Comparison of ENCODE assay signal across 8 cellular contexts in genomic region chr14:102085944-102086343, GRCh38. TPM values are rescaled to one million over a fixed set of nuclear protein-coding genes. Genes with fewer than 3 reads are reported as not detected.
A peak's percentile ranks its signal among the peaks of the same experiment; 100 is the strongest.
DNase-seq lines count a peak whose midpoint lies in the region; ATAC-seq and TF ChIP-seq lines count a peak whose summit lies in the region.
"Not testable (repeated sequence)": the region's sequence is repeated elsewhere in the genome, so short reads cannot be mapped to it uniquely, and the experiment has no call there.

No MANE protein-coding gene starts in this region.

- H3K4me3 Mint-ChIP-seq in CD8-positive, alpha-beta T cell = peak overlapping the region; percentile 97
- H3K4me3 Mint-ChIP-seq in activated CD4-positive, alpha-beta T cell treated with anti-CD3 and anti-CD28 coated beads, Interleukin-2, amount 10 ng/mL, durations not matched to agents 24 days and 14 days = peak overlapping the region; percentile 86
- H3K4me3 Mint-ChIP-seq in brain = peak overlapping the region; percentile 97 to 99 (median 98)
- H3K4me3 Mint-ChIP-seq in osteocyte (ENCODE audit: unreplicated experiment) = peak overlapping the region; percentile 93

- H3K36me3 Mint-ChIP-seq in CD8-positive, alpha-beta T cell = peaks cover 54% of the 10 kb centered on the region
- H3K36me3 Mint-ChIP-seq in activated CD4-positive, alpha-beta T cell treated with anti-CD3 and anti-CD28 coated beads, Interleukin-2, amount 10 ng/mL, durations not matched to agents 24 days and 14 days (ENCODE audit: low read depth) = peaks cover 61% of the 10 kb centered on the region
- H3K36me3 Mint-ChIP-seq in brain (peaks cover 54% of the 10 kb centered on the region), osteocyte (ENCODE audit: unreplicated experiment) (peaks cover 49% of the 10 kb centered on the region)

- POLR2A ChIA-PET in CD8-positive, alpha-beta T cell (lab: Charles Lee) = interaction anchor here (1.6 kb wide), 1 partner anchor 11 kb away, joined by 3 read pairs; no protein-coding TSS in a partner anchor

- H3K79me2 ChIP-seq in Karpas-422 (ENCODE audit: low read length) (peaks cover 31% of the 10 kb centered on the region), fibroblast of lung (ENCODE audit: control insufficient read depth, insufficient read depth, low read length) (peaks cover 41% of the 10 kb centered on the region)

- DNase-seq in CD8-positive, alpha-beta T cell; Karpas-422; activated CD4-positive, alpha-beta T cell treated with anti-CD3 and anti-CD28 coated beads, Interleukin-2, amount 10 ng/mL, durations not matched to agents 24 days and 14 days; fibroblast of lung (ENCODE audit: low read depth in 2 of 2); right lobe of liver; osteocyte (ENCODE audit: extremely low spot score, unreplicated experiment); testis: not testable (repeated sequence)

- TF ChIP-seq CTCF in CD8-positive, alpha-beta T cell (IDR thresholded peaks at IDR 0.05); brain (conservative IDR thresholded peaks at IDR 0.05); fibroblast of lung (conservative IDR thresholded peaks at IDR 0.05 in 1 of 2, IDR thresholded peaks at IDR 0.05 in 1 of 2; ENCODE audit: low read depth in 1 of 2, low read length in 2 of 2); right lobe of liver (IDR thresholded peaks at IDR 0.05); osteocyte (IDR thresholded peaks at IDR 0.05); testis (IDR thresholded peaks at IDR 0.05): not testable (repeated sequence)

- not testable (repeated sequence) for ATAC-seq in CD8-positive, alpha-beta T cell; right lobe of liver

- H3K4me1 ChIP-seq in CD8-positive, alpha-beta T cell (ENCODE audit: insufficient read depth, low read length) = peaks cover 56% of the 10 kb centered on the region
- peaks cover 43% of the 10 kb centered on the region for H3K4me1 ChIP-seq in Karpas-422 (ENCODE audit: low read length)
- not testable (repeated sequence) for H3K4me1 ChIP-seq in fibroblast of lung (ENCODE audit: control insufficient read depth, extremely low read depth, insufficient read depth, low read length)
- peaks cover 0 to 51% (median 12%) of the 10 kb centered on the region in 4 donors for H3K4me1 ChIP-seq in right lobe of liver
- H3K4me1 ChIP-seq in testis = peaks cover 27% of the 10 kb centered on the region

- H4K20me1 ChIP-seq in Karpas-422 (ENCODE audit: insufficient read depth, low read depth, low read length) = peaks cover 40% of the 10 kb centered on the region
- not testable (repeated sequence) for H4K20me1 ChIP-seq in fibroblast of lung (ENCODE audit: control insufficient read depth, extremely low read depth, insufficient read depth, low read length)

- not testable (repeated sequence) for TF ChIP-seq POLR2A in right lobe of liver (IDR thresholded peaks at IDR 0.05); testis (IDR thresholded peaks at IDR 0.05)

- H3K4me2 ChIP-seq in Karpas-422 (ENCODE audit: low read depth, low read length, poor library complexity, severe bottlenecking) (peak overlapping the region; percentile 96), fibroblast of lung (ENCODE audit: extremely low read depth, insufficient read depth, low read length) (peak overlapping the region; percentile 68)

- H3K27ac ChIP-seq in CD8-positive, alpha-beta T cell (ENCODE audit: low read depth, low read length) = peak overlapping the region; percentile 96
- peak overlapping the region; percentile 85 for H3K27ac ChIP-seq in Karpas-422 (ENCODE audit: low read length)
- H3K27ac ChIP-seq in fibroblast of lung (ENCODE audit: insufficient read depth, low read length) = peak overlapping the region; percentile 83
- H3K27ac ChIP-seq in right lobe of liver = peak overlapping the region; percentile 100
- peak overlapping the region; percentile 100 for H3K27ac ChIP-seq in testis

- WGBS in right lobe of liver (ENCODE audit: insufficient coverage, low coverage, low lambda C conversion rate, missing lambda C conversion rate) = 2% methylated on average over 8 of the region's 8 CpGs
- WGBS in testis, 2 donors = 12 to 13% methylated on average over 8 of the region's 8 CpGs

- not testable (repeated sequence) for H3K9me3 ChIP-seq in CD8-positive, alpha-beta T cell (ENCODE audit: low read length); Karpas-422 (ENCODE audit: low read length); fibroblast of lung (ENCODE audit: control insufficient read depth, insufficient read depth, low read depth, low read length); right lobe of liver; testis

- H3K4me1 Mint-ChIP-seq in CD8-positive, alpha-beta T cell (ENCODE audit: low read depth) = peaks cover 70% of the 10 kb centered on the region
- peaks cover 67% of the 10 kb centered on the region for H3K4me1 Mint-ChIP-seq in activated CD4-positive, alpha-beta T cell treated with anti-CD3 and anti-CD28 coated beads, Interleukin-2, amount 10 ng/mL, durations not matched to agents 24 days and 14 days
- H3K4me1 Mint-ChIP-seq in brain (peaks cover 70% of the 10 kb centered on the region), osteocyte (ENCODE audit: unreplicated experiment) (peaks cover 48% of the 10 kb centered on the region)

- H3K9me3 Mint-ChIP-seq in CD8-positive, alpha-beta T cell; activated CD4-positive, alpha-beta T cell treated with anti-CD3 and anti-CD28 coated beads, Interleukin-2, amount 10 ng/mL, durations not matched to agents 24 days and 14 days; brain; osteocyte (ENCODE audit: unreplicated experiment): not testable (repeated sequence)

- H3K9me2 ChIP-seq in Karpas-422 (replicated peaks; ENCODE audit: insufficient read depth, low read length) = not testable (repeated sequence)

- H2AFZ ChIP-seq in Karpas-422 (ENCODE audit: low read length); fibroblast of lung (ENCODE audit: low read length): not testable (repeated sequence)

- CTCF ChIA-PET in CD8-positive, alpha-beta T cell (lab: Charles Lee) = interaction anchor here (4.3 kb wide), 1 partner anchor 10 kb away, joined by 24 read pairs; no protein-coding TSS in a partner anchor

- H3K4me3 ChIP-seq in CD8-positive, alpha-beta T cell (ENCODE audit: low read depth, low read length) = peak overlapping the region; percentile 75
- peak overlapping the region; percentile 83 for H3K4me3 ChIP-seq in Karpas-422 (ENCODE audit: low read length)
- peak overlapping the region; percentile 70 to 80 (median 75) for H3K4me3 ChIP-seq in fibroblast of lung (replicated peaks in 1 of 4; ENCODE audit: control extremely low read depth in 1 of 4, insufficient read depth in 1 of 4, low read depth in 3 of 4, low read length in 4 of 4)
- H3K4me3 ChIP-seq in right lobe of liver = peak overlapping the region; percentile 69 to 77 (median 71)
- peak overlapping the region; percentile 86 to 99 for H3K4me3 ChIP-seq in testis

- H3K9ac ChIP-seq in Karpas-422 (ENCODE audit: low read length) (peak overlapping the region; percentile 98), fibroblast of lung (ENCODE audit: insufficient read depth, low read length) (peak overlapping the region; percentile 87)

- H3K36me3 ChIP-seq in CD8-positive, alpha-beta T cell (ENCODE audit: insufficient read depth, low read length) = peaks cover 42% of the 10 kb centered on the region
- H3K36me3 ChIP-seq in Karpas-422 (ENCODE audit: insufficient read depth, low read length) (peaks cover 54% of the 10 kb centered on the region), fibroblast of lung (ENCODE audit: control insufficient read depth, insufficient read depth, low read length) (peaks cover 25% of the 10 kb centered on the region), right lobe of liver (peaks cover 29 to 50% (median 37%) of the 10 kb centered on the region in 4 donors)
- H3K36me3 ChIP-seq in testis (ENCODE audit: low read depth, missing control alignments) = not testable (repeated sequence)

- not testable (repeated sequence) for H3K27me3 Mint-ChIP-seq in CD8-positive, alpha-beta T cell (ENCODE audit: low read depth); activated CD4-positive, alpha-beta T cell treated with anti-CD3 and anti-CD28 coated beads, Interleukin-2, amount 10 ng/mL, durations not matched to agents 24 days and 14 days; osteocyte (ENCODE audit: unreplicated experiment)
- H3K27me3 Mint-ChIP-seq in brain = peaks cover 15% of the 10 kb centered on the region

- not testable (repeated sequence) for H3K27me3 ChIP-seq in CD8-positive, alpha-beta T cell (ENCODE audit: insufficient read depth, low read length); Karpas-422 (ENCODE audit: low read length); fibroblast of lung (ENCODE audit: control insufficient read depth, insufficient read depth, low read length); right lobe of liver; testis

- intact Hi-C loops in CD8-positive, alpha-beta T cell (cut with DNase I, micrococcal nuclease) = loop anchor here (2.0 to 10.0 kb wide), 10 partner anchors 53 to 1841 kb away; partner anchors contain the start of genes TRAF3 (in 2 of the 2), DYNC1H1 (in 1 of the 2), EIF5 (in 1 of the 2) and WDR20 (in 1 of the 2)
- intact Hi-C loops in activated CD4-positive, alpha-beta T cell treated with anti-CD3 and anti-CD28 coated beads, Interleukin-2, amount 10 ng/mL, durations not matched to agents 24 days and 14 days (cut with micrococcal nuclease) = loop anchor here (2.0 to 10.0 kb wide), 8 partner anchors 65 to 1711 kb away; partner anchors contain the start of genes DYNC1H1, PPP2R5C and WDR25
- intact Hi-C loops in right lobe of liver (cut with DNase I); testis (cut with DNase I; ENCODE audit: low total_unique reads): not testable (repeated sequence)

- H3K27ac Mint-ChIP-seq in CD8-positive, alpha-beta T cell = peak overlapping the region; percentile 99
- peak overlapping the region; percentile 93 for H3K27ac Mint-ChIP-seq in activated CD4-positive, alpha-beta T cell treated with anti-CD3 and anti-CD28 coated beads, Interleukin-2, amount 10 ng/mL, durations not matched to agents 24 days and 14 days
- peak overlapping the region; percentile 52 to 99 (median 96) for H3K27ac Mint-ChIP-seq in brain
- H3K27ac Mint-ChIP-seq in osteocyte (ENCODE audit: unreplicated experiment) = peak overlapping the region; percentile 94

RNA-seq across cellular contexts. Expression of gene HSP90AA1, which starts 0.9 kb away (rescaled TPM):
- total RNA-seq in CD8-positive, alpha-beta T cell = 100 to 1,000 TPM; 532 to 539 TPM
- 354 and 505 TPM in 2 replicates for total RNA-seq in Karpas-422 (2014; rRNA removed; shearing (Covaris generic); ENCODE audit: low replicate concordance)
- total RNA-seq in activated CD4-positive, alpha-beta T cell treated with anti-CD3 and anti-CD28 coated beads, Interleukin-2, amount 10 ng/mL, durations not matched to agents 24 days and 14 days = 1,216 and 1,268 TPM in 2 replicates
- polyA plus RNA-seq in brain (ENCODE audit: insufficient read depth, low read depth, low replicate concordance) (470 TPM), fibroblast of lung (493 and 775 TPM in 2 replicates), testis (ENCODE audit: insufficient read depth, low read depth, low replicate concordance) (385 TPM)
- total RNA-seq in fibroblast of lung (342 and 430 TPM in 2 replicates), right lobe of liver (100 to 1,000 TPM; 118 to 672 (median 325) TPM), osteocyte (311 and 317 TPM in 2 replicates), testis (100 to 1,000 TPM; 519 to 638 TPM)
- 420 and 539 TPM in 2 replicates for polyA plus RNA-seq in fibroblast of lung (2012)
- 56.7 and 74.0 TPM in 2 replicates for polyA minus RNA-seq in fibroblast of lung (ENCODE audit: low replicate concordance)

RNA-seq across cellular contexts. Expression of gene WDR20, which starts 53.8 kb away (rescaled TPM):
- total RNA-seq in CD8-positive, alpha-beta T cell = 10 to 100 TPM; 40.8 to 46.3 TPM
- total RNA-seq in Karpas-422 (2014; rRNA removed; shearing (Covaris generic); ENCODE audit: low replicate concordance) = 16.9 and 19.7 TPM in 2 replicates
- 30.4 and 31.0 TPM in 2 replicates for total RNA-seq in activated CD4-positive, alpha-beta T cell treated with anti-CD3 and anti-CD28 coated beads, Interleukin-2, amount 10 ng/mL, durations not matched to agents 24 days and 14 days
- polyA plus RNA-seq in brain (ENCODE audit: insufficient read depth, low read depth, low replicate concordance) = 15.6 TPM
- total RNA-seq in fibroblast of lung = 13.4 and 17.8 TPM in 2 replicates
- polyA plus RNA-seq in fibroblast of lung = 16.1 and 17.2 TPM in 2 replicates
- 15.0 and 16.4 TPM in 2 replicates for polyA plus RNA-seq in fibroblast of lung (2012)
- 8.3 and 24.4 TPM in 2 replicates for polyA minus RNA-seq in fibroblast of lung (ENCODE audit: low replicate concordance)
- 10 to 100 TPM in 5 of 6 experiments, 1 to 10 TPM in 1; 6.3 to 14.7 (median 12.4) TPM for total RNA-seq in right lobe of liver
- total RNA-seq in osteocyte = 27.4 and 29.8 TPM in 2 replicates
- total RNA-seq in testis = 10 to 100 TPM; 46.5 to 56.4 TPM
- polyA plus RNA-seq in testis (ENCODE audit: insufficient read depth, low read depth, low replicate concordance) = 69.2 TPM
